In the genomic region with DNA sequence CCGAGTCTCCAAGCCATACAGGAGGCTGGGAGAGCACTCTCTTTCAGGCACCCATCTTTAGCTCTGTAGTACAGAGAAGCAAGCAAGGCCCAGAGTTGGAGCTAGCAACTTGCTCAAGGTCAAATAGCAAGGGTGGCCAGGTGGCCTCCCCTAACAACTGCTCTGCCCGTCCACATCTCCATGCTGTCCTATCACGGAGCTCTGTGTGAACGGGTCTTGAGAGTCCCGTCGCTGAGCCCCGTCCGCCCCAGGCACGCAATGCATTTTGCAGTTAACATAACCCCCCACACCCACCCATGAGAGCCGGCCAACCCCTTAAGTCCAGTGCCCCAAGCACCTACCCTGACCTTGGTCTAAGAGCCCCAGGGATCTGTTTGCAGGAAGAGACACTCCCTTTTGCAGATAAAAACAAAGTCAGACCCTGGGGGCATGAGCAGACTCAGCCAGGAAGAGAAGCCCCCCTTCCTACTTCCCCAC, we compare ENCODE assay signal across 8 cellular contexts. TPM values are rescaled to one million over a fixed set of nuclear protein-coding genes. Genes with fewer than 3 reads are reported as not detected.
DNase-seq lines count a peak whose midpoint lies in the region; ATAC-seq and TF ChIP-seq lines count a peak whose summit lies in the region.

No MANE protein-coding gene starts in this region.

- no peaks in the 10 kb centered on the region for H3K27me3 Mint-ChIP-seq in Caco-2 (ENCODE audit: insufficient read depth, unreplicated experiment)

- no peaks in the 10 kb centered on the region for H3K27me3 ChIP-seq in Caco-2 (replicated peaks; ENCODE audit: control insufficient read depth, insufficient read depth, low read length)

- no peaks in the 10 kb centered on the region for H3K9me3 ChIP-seq in Caco-2

- POLR2A ChIA-PET in Caco-2 (lab: Charles Lee): interaction anchor here (0.5 to 0.6 kb wide), 3 partner anchors 23 to 1912 kb away, joined by 3 read pairs; no protein-coding TSS in a partner anchor

- CTCF ChIA-PET in Caco-2 (lab: Charles Lee): interaction anchor here (0.9 to 1.5 kb wide), 6 partner anchors 8 to 125 kb away, joined by 3 to 5 read pairs (median 4); a partner anchor contains a TSS

- ATAC-seq in HG02973 (IDR thresholded peaks at IDR 0.05; ENCODE audit: unreplicated experiment): no peak
- ATAC-seq in activated CD4-positive, CD25-positive, alpha-beta regulatory T cell treated with anti-CD3 and anti-CD28 coated beads, Interleukin-2, amount 50 U/mL, for 24 hours: no peak
- no peak for ATAC-seq in GM21529 (IDR thresholded peaks at IDR 0.05; ENCODE audit: unreplicated experiment)

- H3K27ac Mint-ChIP-seq in Caco-2 (ENCODE audit: unreplicated experiment): peak overlapping the region; percentile 96

- H3K4me1 ChIP-seq in Caco-2: no peaks in the 10 kb centered on the region

- H3K4me3 ChIP-seq in Caco-2 (ENCODE audit: low read depth, low read length) (peak overlapping the region; percentile 90), choroid plexus epithelial cell (ENCODE audit: low read depth, low read length) (peak overlapping the region; percentile 99)

- intact Hi-C loops in Caco-2 (cut with micrococcal nuclease; ENCODE audit: unreplicated experiment): loop anchor here (2.0 to 5.0 kb wide), 2 partner anchors 87 to 1898 kb away; a partner anchor contains a TSS

- TSS peak; percentile 34 for BruUV-seq in Caco-2 (replicated peaks; lab: Mats Ljungman, UMichigan)

- peak overlapping the region; percentile 96 for H3K4me3 Mint-ChIP-seq in Caco-2 (ENCODE audit: unreplicated experiment)

- no peaks in the 10 kb centered on the region for H3K9me3 Mint-ChIP-seq in Caco-2 (ENCODE audit: unreplicated experiment)

- H3K36me3 ChIP-seq in Caco-2 (ENCODE audit: control insufficient read depth, insufficient read depth, low read length): peaks cover 7% of the 10 kb centered on the region; the same call in 1 of the 2 replicates

- no peak for TF ChIP-seq CTCF in Caco-2 (IDR thresholded peaks at IDR 0.05; ENCODE audit: insufficient read depth in 1 of 2, low read depth in 1 of 2, low read length in 1 of 2, severe bottlenecking in 1 of 2, unreplicated experiment in 1 of 2)
- no peak for TF ChIP-seq CTCF in choroid plexus epithelial cell (conservative IDR thresholded peaks at IDR 0.05; ENCODE audit: low read depth, low read length)

- H3K4me1 Mint-ChIP-seq in Caco-2 (ENCODE audit: low read depth, unreplicated experiment): peaks cover 22% of the 10 kb centered on the region

- DNase-seq in Caco-2: peak in 1 of 2 experiments; percentile 38
- peak; percentile 62 for DNase-seq in NAMALWA (ENCODE audit: low spot score)
- DNase-seq in choroid plexus epithelial cell (ENCODE audit: low read depth): no peak
- DNase-seq in myocyte (ENCODE audit: low read depth): peak; percentile 31
- DNase-seq in stimulated activated CD8-positive, alpha-beta memory T cell treated with anti-CD3 and anti-CD28 coated beads, Interleukin-4, amount 100 ng/mL, for 48 hours: no peak

- peaks cover 52% of the 10 kb centered on the region for H3K36me3 Mint-ChIP-seq in Caco-2 (ENCODE audit: insufficient read depth, unreplicated experiment)

RNA-seq across cellular contexts. Expression of a gene that starts 1.5 kb away (rescaled TPM):
- total RNA-seq in Caco-2 (2022) (84.2 and 90.8 TPM in 2 replicates), myocyte (9.6 and 10.6 TPM in 2 replicates)
- 20.2 TPM for polyA plus RNA-seq in myocyte (2012)

RNA-seq across cellular contexts. Expression of a gene that starts 13.4 kb away (rescaled TPM):
- 0.19 and 0.59 TPM in 2 replicates for total RNA-seq in Caco-2 (2022)
- not detected in 2 replicates for total RNA-seq in myocyte
- 0.13 TPM for polyA plus RNA-seq in myocyte (2012)

Comparison
In these comparisons a context has a peak if more than half of its experiments do, and no peak if none do; other contexts are left out.
1. DNase-seq: peak in NAMALWA (single experiment) and myocyte (single experiment); none in choroid plexus epithelial cell (single experiment) and stimulated activated CD8-positive, alpha-beta memory T cell treated with anti-CD3 and anti-CD28 coated beads, Interleukin-4, amount 100 ng/mL, for 48 hours (single experiment).